In the genomic region with DNA sequence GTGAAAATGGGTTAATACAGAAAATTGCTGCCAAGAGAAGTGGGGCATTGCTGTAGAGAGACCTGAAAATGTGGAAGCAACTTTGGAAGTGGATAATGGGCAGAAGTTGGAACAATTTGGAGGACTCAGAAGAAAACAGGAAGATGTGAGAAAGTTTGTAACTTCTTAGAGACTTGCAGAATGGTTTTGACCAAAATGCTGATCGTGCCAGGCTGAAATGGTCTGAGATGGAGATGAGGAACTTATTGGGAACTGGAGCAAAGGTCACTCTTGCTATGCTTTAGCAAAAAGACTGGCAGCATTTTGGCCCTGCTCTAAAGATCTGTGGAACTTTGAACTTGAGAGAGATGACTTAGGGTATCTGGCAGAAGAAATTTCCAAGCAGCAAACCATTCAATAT, we compare ENCODE assay signal across 4 cellular contexts.
DNase-seq lines count a peak whose midpoint lies in the region; TF ChIP-seq lines count a peak whose summit lies in the region.
"Not testable (repeated sequence)": the region's sequence is repeated elsewhere in the genome, so short reads cannot be mapped to it uniquely, and the experiment has no call there.

No MANE protein-coding gene starts in this region.

- not testable (repeated sequence) for H3K9me3 ChIP-seq in adrenal gland (replicated peaks in 1 of 3)

- intact Hi-C loops in adrenal gland (cut with DNase I) = not testable (repeated sequence)

- TF ChIP-seq POLR2A in adrenal gland (IDR thresholded peaks at IDR 0.05) = not testable (repeated sequence)

- TF ChIP-seq CTCF in adrenal gland (IDR thresholded peaks at IDR 0.05) = not testable (repeated sequence)

- H3K36me3 ChIP-seq in adrenal gland (replicated peaks in 1 of 2) = not testable (repeated sequence)

- not testable (repeated sequence) for H3K27ac ChIP-seq in adrenal gland

- DNase-seq in adrenal gland (peak in 5 of 7 donors; percentile 10 to 29 (median 24)), medulla oblongata (ENCODE audit: extremely low spot score) (peak; percentile 48), mucosa of gallbladder (ENCODE audit: low spot score) (peak; percentile 12), putamen (ENCODE audit: low spot score) (peak; percentile 11)

- not testable (repeated sequence) for H3K27me3 ChIP-seq in adrenal gland

- WGBS in adrenal gland, 4 donors = 67 to 77% (median 73%) methylated on average over 1 of the region's 1 CpG

- H3K4me3 ChIP-seq in adrenal gland = not testable (repeated sequence)

- not testable (repeated sequence) for H3K4me1 ChIP-seq in adrenal gland (replicated peaks in 1 of 2)
